8 cellular contexts compared by ENCODE assay signal in genomic region chr11:898540-899190, GRCh38. TPM values are rescaled to one million over a fixed set of nuclear protein-coding genes. Genes with fewer than 3 reads are reported as not detected.
DNase-seq lines count a peak whose midpoint lies in the region; ATAC-seq and TF ChIP-seq lines count a peak whose summit lies in the region.
"Had no signal": no experiment of that assay in that cellular context is flagged by ENCODE, and none has a peak within 500 bp of the region (broad histone marks: within the 10 kb centered on the region; RNA-seq: fewer than 3 reads in every experiment).

No MANE protein-coding gene starts in this region.

- peaks cover 48% of the 10 kb centered on the region for H3K36me3 ChIP-seq in right atrium auricular region

- TF ChIP-seq CTCF in right atrium auricular region (IDR thresholded peaks at IDR 0.05) (no peak), foreskin keratinocyte (conservative IDR thresholded peaks at IDR 0.05) (peak; percentile 10), type B pancreatic cell (conservative IDR thresholded peaks at IDR 0.05) (peak; percentile 22)

- no peak for DNase-seq in Right ventricle myocardium superior
- no peak for DNase-seq in right atrium auricular region (ENCODE audit: low spot score)
- no peak for DNase-seq in foreskin keratinocyte
- DNase-seq in type B pancreatic cell (ENCODE audit: extremely low spot score, unreplicated experiment), result no peak
- DNase-seq in inferior parietal cortex (ENCODE audit: extremely low spot score), result no peak
- DNase-seq in activated CD4-positive, alpha-beta memory T cell treated with anti-CD3 and anti-CD28 coated beads, Interleukin-2, amount 10 ng/mL, durations not matched to agents 7 days and 5 days, result no peak

- no peak overlapping the region for H3K4me3 ChIP-seq in right atrium auricular region
- H3K4me3 ChIP-seq: dorsolateral prefrontal cortex had no signal

- intact Hi-C loops in Right ventricle myocardium superior (cut with DNase I), result no loop called here

- H3K27me3 ChIP-seq in right atrium auricular region (no peaks in the 10 kb centered on the region), foreskin keratinocyte (no peaks in the 10 kb centered on the region)
- H3K27me3 ChIP-seq: dorsolateral prefrontal cortex had no signal

- ATAC-seq in Right ventricle myocardium superior (ENCODE audit: poor library complexity) (peak; percentile 48), foreskin keratinocyte (no peak)

- no peak overlapping the region for H3K27ac Mint-ChIP-seq in type B pancreatic cell
- H3K27ac Mint-ChIP-seq in activated CD4-positive, alpha-beta memory T cell treated with anti-CD3 and anti-CD28 coated beads, Interleukin-2, amount 10 ng/mL, durations not matched to agents 7 days and 5 days, result no peak overlapping the region
- H3K27ac Mint-ChIP-seq: memory B cell had no signal

- H3K27ac ChIP-seq in right atrium auricular region, result no peak overlapping the region
- H3K27ac ChIP-seq in foreskin keratinocyte, result no peak overlapping the region

- no peak overlapping the region for H3K4me3 Mint-ChIP-seq in type B pancreatic cell
- no peak overlapping the region for H3K4me3 Mint-ChIP-seq in activated CD4-positive, alpha-beta memory T cell treated with anti-CD3 and anti-CD28 coated beads, Interleukin-2, amount 10 ng/mL, durations not matched to agents 7 days and 5 days
- H3K4me3 Mint-ChIP-seq: memory B cell had no signal

- no peaks in the 10 kb centered on the region for H3K9me3 ChIP-seq in right atrium auricular region

- POLR2A ChIA-PET in activated CD4-positive, alpha-beta memory T cell treated with anti-CD3 and anti-CD28 coated beads, Interleukin-2, amount 10 ng/mL, durations not matched to agents 7 days and 5 days (lab: Charles Lee), result no interaction called here

- H3K4me1 ChIP-seq in right atrium auricular region (no peaks in the 10 kb centered on the region), foreskin keratinocyte (no peaks in the 10 kb centered on the region)

- no peaks in the 10 kb centered on the region for H3K9me3 Mint-ChIP-seq in type B pancreatic cell
- H3K9me3 Mint-ChIP-seq in activated CD4-positive, alpha-beta memory T cell treated with anti-CD3 and anti-CD28 coated beads, Interleukin-2, amount 10 ng/mL, durations not matched to agents 7 days and 5 days, result no peaks in the 10 kb centered on the region
- H3K9me3 Mint-ChIP-seq: memory B cell had no signal

- H3K27me3 Mint-ChIP-seq in type B pancreatic cell, result no peaks in the 10 kb centered on the region
- H3K27me3 Mint-ChIP-seq in activated CD4-positive, alpha-beta memory T cell treated with anti-CD3 and anti-CD28 coated beads, Interleukin-2, amount 10 ng/mL, durations not matched to agents 7 days and 5 days, result no peaks in the 10 kb centered on the region
- H3K27me3 Mint-ChIP-seq: memory B cell had no signal

- H3K36me3 Mint-ChIP-seq in type B pancreatic cell, result peaks cover 5% of the 10 kb centered on the region
- peaks cover 18% of the 10 kb centered on the region for H3K36me3 Mint-ChIP-seq in activated CD4-positive, alpha-beta memory T cell treated with anti-CD3 and anti-CD28 coated beads, Interleukin-2, amount 10 ng/mL, durations not matched to agents 7 days and 5 days (ENCODE audit: low read depth)

- CTCF ChIA-PET in activated CD4-positive, alpha-beta memory T cell treated with anti-CD3 and anti-CD28 coated beads, Interleukin-2, amount 10 ng/mL, durations not matched to agents 7 days and 5 days (lab: Charles Lee), result no interaction called here

- H3K4me1 Mint-ChIP-seq in type B pancreatic cell (ENCODE audit: unreplicated experiment), result no peaks in the 10 kb centered on the region
- no peaks in the 10 kb centered on the region for H3K4me1 Mint-ChIP-seq in activated CD4-positive, alpha-beta memory T cell treated with anti-CD3 and anti-CD28 coated beads, Interleukin-2, amount 10 ng/mL, durations not matched to agents 7 days and 5 days

RNA-seq across cellular contexts. Expression of gene CHID1, which starts 11.9 kb away (rescaled TPM):
- 48.3 TPM for total RNA-seq in Right ventricle myocardium superior
- 10 to 100 TPM; 46.9 to 78.7 TPM for total RNA-seq in right atrium auricular region
- 63.7 and 66.4 TPM in 2 replicates for total RNA-seq in foreskin keratinocyte
- polyA plus RNA-seq in foreskin keratinocyte, result 51.9 and 52.6 TPM in 2 replicates
- 98.9 and 100 TPM in 2 replicates for total RNA-seq in type B pancreatic cell (ENCODE audit: low replicate concordance)
- total RNA-seq in activated CD4-positive, alpha-beta memory T cell treated with anti-CD3 and anti-CD28 coated beads, Interleukin-2, amount 10 ng/mL, durations not matched to agents 7 days and 5 days, result 10 to 100 TPM; 38.2 to 39.2 TPM

RNA-seq across cellular contexts. Expression of gene AP2A2, which starts 27.0 kb away (rescaled TPM):
- total RNA-seq in Right ventricle myocardium superior, result 53.5 TPM
- total RNA-seq in right atrium auricular region, result 10 to 100 TPM; 28.8 to 41.7 TPM
- 45.2 and 45.5 TPM in 2 replicates for total RNA-seq in foreskin keratinocyte
- polyA plus RNA-seq in foreskin keratinocyte, result 37.2 and 40.2 TPM in 2 replicates
- 82.6 and 109 TPM in 2 replicates for total RNA-seq in type B pancreatic cell (ENCODE audit: low replicate concordance)
- 10 to 100 TPM; 50.5 to 51.1 TPM for total RNA-seq in activated CD4-positive, alpha-beta memory T cell treated with anti-CD3 and anti-CD28 coated beads, Interleukin-2, amount 10 ng/mL, durations not matched to agents 7 days and 5 days

RNA-seq across cellular contexts. Expression of gene TSPAN4, which starts 56.0 kb away (rescaled TPM):
- total RNA-seq in Right ventricle myocardium superior (40.5 TPM), right atrium auricular region (10 to 100 TPM; 37.2 to 81.0 TPM), foreskin keratinocyte (77.6 and 85.3 TPM in 2 replicates), type B pancreatic cell (ENCODE audit: low replicate concordance) (12.8 and 43.2 TPM in 2 replicates)
- 119 and 135 TPM in 2 replicates for polyA plus RNA-seq in foreskin keratinocyte
- 1 to 10 TPM; 4.4 to 4.5 TPM for total RNA-seq in activated CD4-positive, alpha-beta memory T cell treated with anti-CD3 and anti-CD28 coated beads, Interleukin-2, amount 10 ng/mL, durations not matched to agents 7 days and 5 days

RNA-seq across cellular contexts. Expression of gene POLR2L, which starts 56.3 kb away (rescaled TPM):
- total RNA-seq in Right ventricle myocardium superior (267 TPM), right atrium auricular region (100 to 1,000 TPM in 1 of 2 donors, 10 to 100 TPM in 1; 54.5 to 132 TPM), foreskin keratinocyte (160 and 213 TPM in 2 replicates), type B pancreatic cell (ENCODE audit: low replicate concordance) (106 and 134 TPM in 2 replicates)
- polyA plus RNA-seq in foreskin keratinocyte, result 460 and 473 TPM in 2 replicates
- 10 to 100 TPM; 59.3 to 61.5 TPM for total RNA-seq in activated CD4-positive, alpha-beta memory T cell treated with anti-CD3 and anti-CD28 coated beads, Interleukin-2, amount 10 ng/mL, durations not matched to agents 7 days and 5 days

Comparison
In these comparisons a context has a peak if more than half of its experiments do, and no peak if none do; other contexts are left out.
1. CTCF ChIP-seq: peak in foreskin keratinocyte (single experiment) and type B pancreatic cell (single experiment); none in right atrium auricular region (0 of 2).